Comparison of ENCODE assay signal across 8 cellular contexts in genomic region chr6:31575952-31576684, GRCh38. TPM values are rescaled to one million over a fixed set of nuclear protein-coding genes. Genes with fewer than 3 reads are reported as not detected.
DNase-seq lines count a peak whose midpoint lies in the region; ATAC-seq, FAIRE-seq and TF ChIP-seq lines count a peak whose summit lies in the region.

No MANE protein-coding gene starts in this region.

- no peak overlapping the region for H3K9ac ChIP-seq in K562 (ENCODE audit: insufficient read depth in 1 of 2, low read depth in 2 of 2, low read length in 2 of 2)

- WGBS in K562 (ENCODE audit: insufficient coverage, low coverage, missing lambda C conversion rate), result 28% methylated on average over 8 of the region's 8 CpGs

- peaks cover 70% of the 10 kb centered on the region for H3K4me1 ChIP-seq in CD8-positive, alpha-beta T cell (ENCODE audit: insufficient read depth, low read length)
- peaks cover 0 to 27% of the 10 kb centered on the region in 2 experiments; a peak in 2 of 5 replicates for H3K4me1 ChIP-seq in K562 (replicated peaks in 1 of 2; ENCODE audit: control insufficient read depth in 2 of 2, insufficient read depth in 2 of 2, low read length in 2 of 2)
- H3K4me1 ChIP-seq in uterus, result peaks cover 0 to 5% of the 10 kb centered on the region in 2 donors

- in situ Hi-C loops in K562 (cut with MboI), result no loop called here

- H3K36me3 ChIP-seq in CD8-positive, alpha-beta T cell (ENCODE audit: insufficient read depth, low read length), result no peaks in the 10 kb centered on the region
- H3K36me3 ChIP-seq in K562 (ENCODE audit: control insufficient read depth, insufficient read depth, low read length) (no peaks in the 10 kb centered on the region), uterus (no peaks in the 10 kb centered on the region)

- TF ChIP-seq POLR2A in K562 (conservative IDR thresholded peaks at IDR 0.05) (no peak), uterus (IDR thresholded peaks at IDR 0.05) (no peak)

- H3K27me3 Mint-ChIP-seq in CD8-positive, alpha-beta T cell (ENCODE audit: low read depth), result no peaks in the 10 kb centered on the region
- H3K27me3 Mint-ChIP-seq in natural killer cell treated with Interleukin-12 subunit alpha and Interleukin-12 subunit beta and Interleukin-15 and Interleukin-18, amount 100 ng/mL, for 72 hours, result no peaks in the 10 kb centered on the region

- no peak overlapping the region; the same call in 1 of the 2 replicates for H3K4me2 ChIP-seq in K562 (ENCODE audit: insufficient read depth, low read length)

- TF ChIP-seq CTCF in CD8-positive, alpha-beta T cell (IDR thresholded peaks at IDR 0.05), result no peak
- no peak for TF ChIP-seq CTCF in HL-60 (IDR thresholded peaks at IDR 0.05; ENCODE audit: insufficient read depth, low read length)
- no peak for TF ChIP-seq CTCF in K562 (IDR thresholded peaks at IDR 0.05 in 2 of 3, conservative IDR thresholded peaks at IDR 0.05 in 1 of 3; ENCODE audit: insufficient read depth in 2 of 3, low read depth in 1 of 3, low read length in 3 of 3)
- no peak for TF ChIP-seq CTCF in uterus (IDR thresholded peaks at IDR 0.05)

- peak overlapping the region; percentile 99 for H3K27ac Mint-ChIP-seq in CD8-positive, alpha-beta T cell
- H3K27ac Mint-ChIP-seq in natural killer cell treated with Interleukin-12 subunit alpha and Interleukin-12 subunit beta and Interleukin-15 and Interleukin-18, amount 100 ng/mL, for 72 hours, result peak overlapping the region; percentile 88 to 92

- H3K9me3 ChIP-seq in CD8-positive, alpha-beta T cell (ENCODE audit: low read length), result no peaks in the 10 kb centered on the region
- no peaks in the 10 kb centered on the region for H3K9me3 ChIP-seq in K562 (replicated peaks; ENCODE audit: control insufficient read depth, insufficient read depth, low read depth, low read length)
- H3K9me3 ChIP-seq in uterus, result no peaks in the 10 kb centered on the region

- no peak for ATAC-seq in CD8-positive, alpha-beta T cell
- ATAC-seq in K562, result no peak
- no peak for ATAC-seq in natural killer cell treated with Interleukin-12 subunit alpha and Interleukin-12 subunit beta and Interleukin-15 and Interleukin-18, amount 100 ng/mL, for 72 hours
- ATAC-seq in left lobe of liver, result no peak

- peak overlapping the region; percentile 26 for H3K4me3 ChIP-seq in CD8-positive, alpha-beta T cell (ENCODE audit: low read depth, low read length)
- H3K4me3 ChIP-seq in HL-60 (replicated peaks; ENCODE audit: insufficient read depth, low read length) (peak overlapping the region; percentile 79), K562 (no peak overlapping the region), uterus (peak overlapping the region in 1 of 2 donors; percentile 7)

- no peak for TF ChIP-seq EP300 in K562 (IDR thresholded peaks at IDR 0.05; ENCODE audit: low read length)

- intact Hi-C loops in CD8-positive, alpha-beta T cell (cut with DNase I, micrococcal nuclease), result no loop called here
- intact Hi-C loops in K562 (cut with micrococcal nuclease) (no loop called here), uterus (cut with DNase I; ENCODE audit: low total_unique reads) (no loop called here)

- H2AFZ ChIP-seq in K562 (ENCODE audit: low read depth, low read length), result no peak overlapping the region

- FAIRE-seq in K562 (lab: Jason Lieb, UNC), result no peak

- POLR2A ChIA-PET in CD8-positive, alpha-beta T cell (lab: Charles Lee), result interaction anchor here (0.9 to 16.5 kb wide), 9 partner anchors 8 to 1396 kb away, joined by 3 to 387 read pairs (median 11); partner anchors contain the start of genes BAG6, LST1 and NCR3
- POLR2A ChIA-PET in K562 (lab: Yijun Ruan, JAX), result interaction anchor here (0.6 to 1.4 kb wide), 7 partner anchors 8 to 50 kb away, joined by 3 to 9 read pairs (median 3); no protein-coding TSS in a partner anchor

- peak overlapping the region; percentile 57 for H3K27ac ChIP-seq in CD8-positive, alpha-beta T cell (ENCODE audit: low read depth, low read length)
- peak overlapping the region; percentile 66 for H3K27ac ChIP-seq in HL-60 (replicated peaks)
- H3K27ac ChIP-seq in K562 (ENCODE audit: extremely low read depth, low read depth, low read length), result no peak overlapping the region
- H3K27ac ChIP-seq in uterus, result peak overlapping the region in 1 of 2 donors; percentile 50

- H3K4me3 Mint-ChIP-seq in CD8-positive, alpha-beta T cell, result peak overlapping the region; percentile 97
- peak overlapping the region; percentile 96 for H3K4me3 Mint-ChIP-seq in natural killer cell treated with Interleukin-12 subunit alpha and Interleukin-12 subunit beta and Interleukin-15 and Interleukin-18, amount 100 ng/mL, for 72 hours

- no peaks in the 10 kb centered on the region for H3K79me2 ChIP-seq in K562 (ENCODE audit: control insufficient read depth, insufficient read depth, low read length)

- H3K9me3 Mint-ChIP-seq in CD8-positive, alpha-beta T cell, result no peaks in the 10 kb centered on the region
- no peaks in the 10 kb centered on the region for H3K9me3 Mint-ChIP-seq in natural killer cell treated with Interleukin-12 subunit alpha and Interleukin-12 subunit beta and Interleukin-15 and Interleukin-18, amount 100 ng/mL, for 72 hours

- CTCF ChIA-PET in CD8-positive, alpha-beta T cell (lab: Charles Lee), result interaction anchor here (0.9 to 36.4 kb wide), 4 partner anchors 3 to 312 kb away, joined by 3 to 1206 read pairs (median 827); partner anchors contain the start of genes ATP6V1G2, DDX39B, LST1 and LTA
- CTCF ChIA-PET in K562 (lab: Yijun Ruan, JAX; ENCODE audit: low intra/inter-chr PET ratio), result no interaction called here

- H3K4me1 Mint-ChIP-seq in CD8-positive, alpha-beta T cell (ENCODE audit: low read depth), result peaks cover 85% of the 10 kb centered on the region
- H3K4me1 Mint-ChIP-seq in natural killer cell treated with Interleukin-12 subunit alpha and Interleukin-12 subunit beta and Interleukin-15 and Interleukin-18, amount 100 ng/mL, for 72 hours (ENCODE audit: low read depth in 2 of 2), result peaks cover 75 to 86% of the 10 kb centered on the region in 2 donors

- no peak for TF ChIP-seq RAD21 in K562 (CRISPR knock-in tag; conservative IDR thresholded peaks at IDR 0.05 in 1 of 2, IDR thresholded peaks at IDR 0.05 in 1 of 2)

- H3K27me3 ChIP-seq in CD8-positive, alpha-beta T cell (ENCODE audit: insufficient read depth, low read length), result no peaks in the 10 kb centered on the region
- H3K27me3 ChIP-seq in HL-60 (ENCODE audit: insufficient read depth, poor library complexity, severe bottlenecking) (no peaks in the 10 kb centered on the region), K562 (ENCODE audit: control insufficient read depth in 2 of 2, insufficient read depth in 2 of 2, low read length in 2 of 2) (no peaks in the 10 kb centered on the region), uterus (no peaks in the 10 kb centered on the region)

- BruUV-seq in K562 (replicated peaks; lab: Mats Ljungman, UMichigan), result no TSS peak

- H4K20me1 ChIP-seq in K562 (replicated peaks; ENCODE audit: control insufficient read depth, insufficient read depth, low read length), result no peaks in the 10 kb centered on the region

- H3K9me1 ChIP-seq in K562 (ENCODE audit: control insufficient read depth, insufficient read depth, low read length), result no peaks in the 10 kb centered on the region

- peaks cover 31% of the 10 kb centered on the region for H3K36me3 Mint-ChIP-seq in CD8-positive, alpha-beta T cell
- peaks cover 24% of the 10 kb centered on the region for H3K36me3 Mint-ChIP-seq in natural killer cell treated with Interleukin-12 subunit alpha and Interleukin-12 subunit beta and Interleukin-15 and Interleukin-18, amount 100 ng/mL, for 72 hours

- DNase-seq in CD8-positive, alpha-beta T cell, result no peak
- DNase-seq in HL-60 (ENCODE audit: low read depth in 1 of 2, low spot score in 1 of 2), result peak; percentile 44 to 72
- no peak for DNase-seq in K562 (ENCODE audit: extremely low read depth in 1 of 4, low spot score in 3 of 4)
- no peak for DNase-seq in natural killer cell treated with Interleukin-12 subunit alpha and Interleukin-12 subunit beta and Interleukin-15 and Interleukin-18, amount 100 ng/mL, for 72 hours (ENCODE audit: low spot score)
- DNase-seq in uterus, result no peak
- no peak for DNase-seq in HuH-7 (ENCODE audit: low spot score)
- no peak for DNase-seq in Kasumi-1 (lab: John Stamatoyannopoulos, UW)
- DNase-seq in left lobe of liver (ENCODE audit: low spot score), result no peak

RNA-seq across cellular contexts. Expression of gene TNF, which starts 0.8 kb away (rescaled TPM):
- 10 to 100 TPM; 30.1 to 32.7 TPM for total RNA-seq in CD8-positive, alpha-beta T cell
- not detected in 2 replicates for total RNA-seq in K562 (2011; cell fraction: chromatin; rRNA removed; ENCODE audit: low replicate concordance)
- total RNA-seq in K562 (2011; cell fraction: nucleolus; rRNA removed), result not detected in 2 replicates
- total RNA-seq in K562 (2011; cell fraction: nucleoplasm; rRNA removed), result not detected in 2 replicates
- total RNA-seq in K562 (2014; rRNA removed), result not detected in 2 replicates
- total RNA-seq in K562 (2014; rRNA removed; fragmentation: Illumina TruSeq; extraction: Trizol), result not detected in 2 replicates
- not detected in 2 replicates for total RNA-seq in K562 (2015; rRNA removed; fragmentation: Illumina TruSeq; extraction: Trizol)
- total RNA-seq in K562 (2021), result 0.36 and 0.40 TPM in 2 replicates
- polyA plus RNA-seq in K562 (2011; rRNA removed), result not detected in 2 replicates
- polyA plus RNA-seq in K562 (2011; cell fraction: cytosol; rRNA removed), result 0.07 TPM in 1 of 2 replicates, not detected in the other
- polyA plus RNA-seq in K562 (2011; cell fraction: nucleus; rRNA removed), result 0.26 TPM in 1 of 2 replicates, not detected in the other
- 0.04 and 0.32 TPM in 2 replicates for polyA plus RNA-seq in K562 (2012)
- not detected in 2 replicates for polyA plus RNA-seq in K562 (2014; fragmentation: Illumina TruSeq; extraction: Trizol)
- polyA plus RNA-seq in K562 (2014; fragmentation: Nextera tagmentation; extraction: Ambion mirVana), result not detected
- 0.08 TPM in 1 of 2 replicates, not detected in the other for polyA plus RNA-seq in K562 (2014; rRNA removed)
- polyA minus RNA-seq in K562 (2011; rRNA and poly(A)+ RNA removed), result not detected in 2 replicates
- not detected in 2 replicates for polyA minus RNA-seq in K562 (2011; cell fraction: cytosol; rRNA and poly(A)+ RNA removed)
- polyA minus RNA-seq in K562 (2011; cell fraction: nucleus; rRNA and poly(A)+ RNA removed), result not detected in 2 replicates
- total RNA-seq in natural killer cell treated with Interleukin-12 subunit alpha and Interleukin-12 subunit beta and Interleukin-15 and Interleukin-18, amount 100 ng/mL, for 72 hours, result 100 to 1,000 TPM; 320 to 420 TPM
- total RNA-seq in uterus, result 1 to 10 TPM in 1 of 4 donors, not detected in 3; 1.3 TPM
- total RNA-seq in left lobe of liver, result 0.68 TPM

RNA-seq across cellular contexts. Expression of gene LTA, which starts 4.0 kb away (rescaled TPM):
- 10 to 100 TPM; 17.1 to 17.2 TPM for total RNA-seq in CD8-positive, alpha-beta T cell
- total RNA-seq in K562 (2011; cell fraction: chromatin; rRNA removed; ENCODE audit: low replicate concordance), result not detected in 2 replicates
- not detected in 2 replicates for total RNA-seq in K562 (2011; cell fraction: nucleolus; rRNA removed)
- not detected in 2 replicates for total RNA-seq in K562 (2011; cell fraction: nucleoplasm; rRNA removed)
- total RNA-seq in K562 (2014; rRNA removed) (not detected in 2 replicates), K562 (2014; rRNA removed; fragmentation: Illumina TruSeq; extraction: Trizol) (not detected in 2 replicates), K562 (2015; rRNA removed; fragmentation: Illumina TruSeq; extraction: Trizol) (not detected in 2 replicates), K562 (2021) (0.80 and 0.87 TPM in 2 replicates), uterus (under 1 TPM in 1 of 4 donors, not detected in 3; 0.30 TPM), left lobe of liver (0.93 TPM)
- polyA plus RNA-seq in K562 (2011; rRNA removed) (not detected in 2 replicates), K562 (2014; fragmentation: Illumina TruSeq; extraction: Trizol) (not detected in 2 replicates), K562 (2014; fragmentation: Nextera tagmentation; extraction: Ambion mirVana) (not detected), K562 (2014; rRNA removed) (not detected in 2 replicates)
- polyA plus RNA-seq in K562 (2011; cell fraction: cytosol; rRNA removed), result not detected in 2 replicates
- polyA plus RNA-seq in K562 (2011; cell fraction: nucleus; rRNA removed), result 0.07 and 0.11 TPM in 2 replicates
- polyA plus RNA-seq in K562 (2012), result 0.17 TPM in 1 of 2 replicates, not detected in the other
- not detected in 2 replicates for polyA minus RNA-seq in K562 (2011; rRNA and poly(A)+ RNA removed)
- polyA minus RNA-seq in K562 (2011; cell fraction: cytosol; rRNA and poly(A)+ RNA removed), result not detected in 2 replicates
- not detected in 2 replicates for polyA minus RNA-seq in K562 (2011; cell fraction: nucleus; rRNA and poly(A)+ RNA removed)
- total RNA-seq in natural killer cell treated with Interleukin-12 subunit alpha and Interleukin-12 subunit beta and Interleukin-15 and Interleukin-18, amount 100 ng/mL, for 72 hours, result 1,000 to 10,000 TPM; 1,187 to 3,727 TPM

RNA-seq across cellular contexts. Expression of gene LTB, which starts 6.1 kb away (rescaled TPM):
- 100 to 1,000 TPM; 180 to 204 TPM for total RNA-seq in CD8-positive, alpha-beta T cell
- not detected in 2 replicates for total RNA-seq in K562 (2011; cell fraction: chromatin; rRNA removed; ENCODE audit: low replicate concordance)
- not detected in 2 replicates for total RNA-seq in K562 (2011; cell fraction: nucleolus; rRNA removed)
- total RNA-seq in K562 (2011; cell fraction: nucleoplasm; rRNA removed), result not detected in 2 replicates
- total RNA-seq in K562 (2014; rRNA removed) (not detected in 2 replicates), K562 (2014; rRNA removed; fragmentation: Illumina TruSeq; extraction: Trizol) (not detected in 2 replicates), K562 (2015; rRNA removed; fragmentation: Illumina TruSeq; extraction: Trizol) (0.30 TPM in 1 of 2 replicates, not detected in the other), K562 (2021) (0.51 and 1.0 TPM in 2 replicates), uterus (1 to 10 TPM in 1 of 4 donors, not detected in 3; 1.5 TPM), left lobe of liver (1.7 TPM)
- polyA plus RNA-seq in K562 (2011; rRNA removed) (0.11 TPM in 1 of 2 replicates, not detected in the other), K562 (2014; fragmentation: Illumina TruSeq; extraction: Trizol) (not detected in 2 replicates), K562 (2014; fragmentation: Nextera tagmentation; extraction: Ambion mirVana) (not detected), K562 (2014; rRNA removed) (0.07 and 0.27 TPM in 2 replicates)
- polyA plus RNA-seq in K562 (2011; cell fraction: cytosol; rRNA removed), result 0.18 TPM in 1 of 2 replicates, not detected in the other
- not detected in 2 replicates for polyA plus RNA-seq in K562 (2011; cell fraction: nucleus; rRNA removed)
- polyA plus RNA-seq in K562 (2012), result 0.94 and 1.5 TPM in 2 replicates
- not detected in 2 replicates for polyA minus RNA-seq in K562 (2011; rRNA and poly(A)+ RNA removed)
- polyA minus RNA-seq in K562 (2011; cell fraction: cytosol; rRNA and poly(A)+ RNA removed), result not detected in 2 replicates
- 0.56 TPM in 1 of 2 replicates, not detected in the other for polyA minus RNA-seq in K562 (2011; cell fraction: nucleus; rRNA and poly(A)+ RNA removed)
- total RNA-seq in natural killer cell treated with Interleukin-12 subunit alpha and Interleukin-12 subunit beta and Interleukin-15 and Interleukin-18, amount 100 ng/mL, for 72 hours, result 100 to 1,000 TPM; 110 to 153 TPM

RNA-seq across cellular contexts. Expression of gene LST1, which starts 10.0 kb away (rescaled TPM):
- total RNA-seq in CD8-positive, alpha-beta T cell, result 10 to 100 TPM; 13.0 to 14.2 TPM
- 0.90 and 0.92 TPM in 2 replicates for total RNA-seq in K562 (2011; cell fraction: chromatin; rRNA removed; ENCODE audit: low replicate concordance)
- total RNA-seq in K562 (2011; cell fraction: nucleolus; rRNA removed), result 0.79 and 0.83 TPM in 2 replicates
- 0.59 and 1.4 TPM in 2 replicates for total RNA-seq in K562 (2011; cell fraction: nucleoplasm; rRNA removed)
- total RNA-seq in K562 (2014; rRNA removed) (0.49 and 0.82 TPM in 2 replicates), K562 (2014; rRNA removed; fragmentation: Illumina TruSeq; extraction: Trizol) (0.99 and 1.3 TPM in 2 replicates), K562 (2015; rRNA removed; fragmentation: Illumina TruSeq; extraction: Trizol) (7.6 and 7.8 TPM in 2 replicates), K562 (2021) (1.7 and 1.9 TPM in 2 replicates), uterus (100 to 1,000 TPM in 1 of 4 donors, 1 to 10 TPM in 2, not detected in 1; 2.6 to 229 (median 3.2) TPM), left lobe of liver (10.2 TPM)
- polyA plus RNA-seq in K562 (2011; rRNA removed) (1.3 and 2.5 TPM in 2 replicates), K562 (2014; fragmentation: Illumina TruSeq; extraction: Trizol) (1.7 and 2.4 TPM in 2 replicates), K562 (2014; fragmentation: Nextera tagmentation; extraction: Ambion mirVana) (1 to 10 TPM; 1.8 to 2.0 TPM), K562 (2014; rRNA removed) (1.3 and 1.5 TPM in 2 replicates)
- 2.3 and 3.4 TPM in 2 replicates for polyA plus RNA-seq in K562 (2011; cell fraction: cytosol; rRNA removed)
- polyA plus RNA-seq in K562 (2011; cell fraction: nucleus; rRNA removed), result 2.6 and 3.1 TPM in 2 replicates
- polyA plus RNA-seq in K562 (2012), result 4.1 and 10.4 TPM in 2 replicates
- 1.8 and 1.9 TPM in 2 replicates for polyA minus RNA-seq in K562 (2011; rRNA and poly(A)+ RNA removed)
- 4.3 TPM in 1 of 2 replicates, not detected in the other for polyA minus RNA-seq in K562 (2011; cell fraction: cytosol; rRNA and poly(A)+ RNA removed)
- 0.67 and 0.89 TPM in 2 replicates for polyA minus RNA-seq in K562 (2011; cell fraction: nucleus; rRNA and poly(A)+ RNA removed)
- 10 to 100 TPM; 15.5 to 34.6 TPM for total RNA-seq in natural killer cell treated with Interleukin-12 subunit alpha and Interleukin-12 subunit beta and Interleukin-15 and Interleukin-18, amount 100 ng/mL, for 72 hours

RNA-seq across cellular contexts. Expression of gene NCR3, which starts 16.7 kb away (rescaled TPM):
- total RNA-seq in CD8-positive, alpha-beta T cell, result 10 to 100 TPM; 17.4 to 18.2 TPM
- 1.3 TPM in 1 of 2 replicates, not detected in the other for total RNA-seq in K562 (2011; cell fraction: chromatin; rRNA removed; ENCODE audit: low replicate concordance)
- 1.4 and 3.8 TPM in 2 replicates for total RNA-seq in K562 (2011; cell fraction: nucleolus; rRNA removed)
- total RNA-seq in K562 (2011; cell fraction: nucleoplasm; rRNA removed), result 0.95 and 3.0 TPM in 2 replicates
- not detected in 2 replicates for total RNA-seq in K562 (2014; rRNA removed)
- 0.22 TPM in 2 replicates for total RNA-seq in K562 (2014; rRNA removed; fragmentation: Illumina TruSeq; extraction: Trizol)
- 0.29 and 0.94 TPM in 2 replicates for total RNA-seq in K562 (2015; rRNA removed; fragmentation: Illumina TruSeq; extraction: Trizol)
- total RNA-seq in K562 (2021), result 0.67 and 0.86 TPM in 2 replicates
- 0.84 and 1.3 TPM in 2 replicates for polyA plus RNA-seq in K562 (2011; rRNA removed)
- polyA plus RNA-seq in K562 (2011; cell fraction: cytosol; rRNA removed), result 1.1 and 3.3 TPM in 2 replicates
- polyA plus RNA-seq in K562 (2011; cell fraction: nucleus; rRNA removed), result 0.21 and 1.7 TPM in 2 replicates
- 1.5 TPM in 2 replicates for polyA plus RNA-seq in K562 (2012)
- polyA plus RNA-seq in K562 (2014; fragmentation: Illumina TruSeq; extraction: Trizol), result 0.40 and 0.93 TPM in 2 replicates
- polyA plus RNA-seq in K562 (2014; fragmentation: Nextera tagmentation; extraction: Ambion mirVana), result 1 to 10 TPM; 1.3 to 1.9 TPM
- polyA plus RNA-seq in K562 (2014; rRNA removed), result 0.84 and 0.88 TPM in 2 replicates
- 1.1 and 2.1 TPM in 2 replicates for polyA minus RNA-seq in K562 (2011; rRNA and poly(A)+ RNA removed)
- not detected in 2 replicates for polyA minus RNA-seq in K562 (2011; cell fraction: cytosol; rRNA and poly(A)+ RNA removed)
- not detected in 2 replicates for polyA minus RNA-seq in K562 (2011; cell fraction: nucleus; rRNA and poly(A)+ RNA removed)
- 10 to 100 TPM; 65.5 to 91.6 TPM for total RNA-seq in natural killer cell treated with Interleukin-12 subunit alpha and Interleukin-12 subunit beta and Interleukin-15 and Interleukin-18, amount 100 ng/mL, for 72 hours
- not detected for total RNA-seq in uterus
- total RNA-seq in left lobe of liver, result not detected

Comparison
In these comparisons a context has a peak if more than half of its experiments do, and no peak if none do; other contexts are left out.
1. DNase-seq: peak in HL-60 (2 of 2); none in CD8-positive, alpha-beta T cell (0 of 7), K562 (0 of 4), natural killer cell treated with Interleukin-12 subunit alpha and Interleukin-12 subunit beta and Interleukin-15 and Interleukin-18, amount 100 ng/mL, for 72 hours (single experiment), uterus (0 of 2), HuH-7 (single experiment), Kasumi-1 (0 of 2) and left lobe of liver (single experiment).
2. RNA of gene TNF, which starts 0.8 kb away (total RNA-seq): 320 to 420 TPM in natural killer cell treated with Interleukin-12 subunit alpha and Interleukin-12 subunit beta and Interleukin-15 and Interleukin-18, amount 100 ng/mL, for 72 hours and 30.1 to 32.7 TPM in CD8-positive, alpha-beta T cell; 0.68 TPM in left lobe of liver (single experiment), 0.36 to 0.40 TPM in K562 and 1.3 TPM in uterus; every median in the first group is over 10 times any median in the second.
3. RNA of gene LTA, which starts 4.0 kb away (total RNA-seq): 1,187 to 3,727 TPM in natural killer cell treated with Interleukin-12 subunit alpha and Interleukin-12 subunit beta and Interleukin-15 and Interleukin-18, amount 100 ng/mL, for 72 hours; 17.1 to 17.2 TPM in CD8-positive, alpha-beta T cell, 0.93 TPM in left lobe of liver (single experiment), 0.80 to 0.87 TPM in K562 and 0.30 TPM in uterus; every median in the first group is over 10 times any median in the second.
4. RNA of gene LTB, which starts 6.1 kb away (total RNA-seq): 180 to 204 TPM in CD8-positive, alpha-beta T cell and 110 to 153 TPM in natural killer cell treated with Interleukin-12 subunit alpha and Interleukin-12 subunit beta and Interleukin-15 and Interleukin-18, amount 100 ng/mL, for 72 hours; 1.7 TPM in left lobe of liver (single experiment), 1.5 TPM in uterus and 0.30 to 1.0 TPM in K562; every median in the first group is over 10 times any median in the second.